1 cellular context compared by ENCODE assay signal in genomic region chr13:50916701-50917184, GRCh38.
TF ChIP-seq lines count a peak whose summit lies in the region.

No MANE protein-coding gene starts in this region.

TF ChIP-seq in GM23338, 12 proteins besides CTCF, POLR2A, EP300 and RAD21 (continued from another document):
- no peak for TF ChIP-seq ZNF462 (CRISPR knock-in tag; IDR thresholded peaks at IDR 0.05)
TF ChIP-seq in GM23338: peak in this region for 0.
